Comparison of ENCODE assay signal across 19 cellular contexts in the genomic region with DNA sequence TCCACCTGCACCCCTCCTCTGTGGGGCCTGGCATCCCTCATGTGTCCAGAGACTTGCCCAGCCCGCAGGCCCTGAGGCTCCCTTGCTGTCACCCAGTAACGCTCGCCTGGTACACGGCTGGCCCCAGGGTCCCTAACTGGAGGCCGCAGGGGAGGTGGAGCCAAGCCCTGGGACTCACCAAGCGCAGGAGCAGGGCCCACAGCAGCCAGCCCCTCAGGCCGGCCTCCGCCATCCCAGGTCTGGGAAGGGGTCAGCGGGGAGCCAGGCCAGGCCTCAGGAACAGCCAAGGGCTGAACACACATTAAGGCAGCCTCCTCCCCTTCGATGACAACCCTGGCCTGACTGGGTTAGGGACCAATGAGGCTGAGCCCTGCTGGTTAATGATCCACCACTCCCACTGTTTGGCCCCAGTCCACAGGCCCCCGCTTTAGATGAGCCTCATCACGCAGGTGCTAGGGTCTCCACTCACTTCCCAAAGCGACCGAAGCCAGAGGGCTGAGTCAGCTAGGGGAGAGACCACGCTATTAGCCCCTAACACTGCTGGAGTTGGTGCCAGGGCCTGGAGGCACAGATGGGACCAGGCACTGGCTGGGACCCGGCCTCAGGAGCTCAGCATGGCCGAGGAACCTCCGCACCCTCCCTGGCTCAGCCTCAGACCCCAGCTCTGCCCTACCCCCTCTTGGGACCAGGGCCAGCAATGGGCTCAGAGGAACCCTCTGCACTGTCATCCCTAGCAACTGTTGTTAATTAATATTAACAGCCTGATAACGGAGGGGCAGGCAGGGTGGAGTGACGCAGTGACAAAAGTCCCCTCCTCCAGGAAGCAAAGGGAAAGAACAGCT. TPM values are rescaled to one million over a fixed set of nuclear protein-coding genes. Genes with fewer than 3 reads are reported as not detected.
DNase-seq lines count a peak whose midpoint lies in the region; ATAC-seq and TF ChIP-seq lines count a peak whose summit lies in the region.
"Had no signal": no experiment of that assay in that cellular context is flagged by ENCODE, and none has a peak within 500 bp of the region (broad histone marks: within the 10 kb centered on the region; RNA-seq: fewer than 3 reads in every experiment).

A gene with protein sequence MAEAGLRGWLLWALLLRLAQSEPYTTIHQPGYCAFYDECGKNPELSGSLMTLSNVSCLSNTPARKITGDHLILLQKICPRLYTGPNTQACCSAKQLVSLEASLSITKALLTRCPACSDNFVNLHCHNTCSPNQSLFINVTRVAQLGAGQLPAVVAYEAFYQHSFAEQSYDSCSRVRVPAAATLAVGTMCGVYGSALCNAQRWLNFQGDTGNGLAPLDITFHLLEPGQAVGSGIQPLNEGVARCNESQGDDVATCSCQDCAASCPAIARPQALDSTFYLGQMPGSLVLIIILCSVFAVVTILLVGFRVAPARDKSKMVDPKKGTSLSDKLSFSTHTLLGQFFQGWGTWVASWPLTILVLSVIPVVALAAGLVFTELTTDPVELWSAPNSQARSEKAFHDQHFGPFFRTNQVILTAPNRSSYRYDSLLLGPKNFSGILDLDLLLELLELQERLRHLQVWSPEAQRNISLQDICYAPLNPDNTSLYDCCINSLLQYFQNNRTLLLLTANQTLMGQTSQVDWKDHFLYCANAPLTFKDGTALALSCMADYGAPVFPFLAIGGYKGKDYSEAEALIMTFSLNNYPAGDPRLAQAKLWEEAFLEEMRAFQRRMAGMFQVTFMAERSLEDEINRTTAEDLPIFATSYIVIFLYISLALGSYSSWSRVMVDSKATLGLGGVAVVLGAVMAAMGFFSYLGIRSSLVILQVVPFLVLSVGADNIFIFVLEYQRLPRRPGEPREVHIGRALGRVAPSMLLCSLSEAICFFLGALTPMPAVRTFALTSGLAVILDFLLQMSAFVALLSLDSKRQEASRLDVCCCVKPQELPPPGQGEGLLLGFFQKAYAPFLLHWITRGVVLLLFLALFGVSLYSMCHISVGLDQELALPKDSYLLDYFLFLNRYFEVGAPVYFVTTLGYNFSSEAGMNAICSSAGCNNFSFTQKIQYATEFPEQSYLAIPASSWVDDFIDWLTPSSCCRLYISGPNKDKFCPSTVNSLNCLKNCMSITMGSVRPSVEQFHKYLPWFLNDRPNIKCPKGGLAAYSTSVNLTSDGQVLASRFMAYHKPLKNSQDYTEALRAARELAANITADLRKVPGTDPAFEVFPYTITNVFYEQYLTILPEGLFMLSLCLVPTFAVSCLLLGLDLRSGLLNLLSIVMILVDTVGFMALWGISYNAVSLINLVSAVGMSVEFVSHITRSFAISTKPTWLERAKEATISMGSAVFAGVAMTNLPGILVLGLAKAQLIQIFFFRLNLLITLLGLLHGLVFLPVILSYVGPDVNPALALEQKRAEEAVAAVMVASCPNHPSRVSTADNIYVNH (N-terminal part only) (minus strand): TSS at position 303 of the 842 bp plus-strand sequence. CDS start 71 bp downstream, at position 232.

- no peak within 1 kb of the TSS for H3K4me3 ChIP-seq in PC-9
- H3K4me3 ChIP-seq in trophoblast cell (ENCODE audit: low read depth, low read length), result no peak within 1 kb of the TSS
- H3K4me3 ChIP-seq: coronary artery, MG63, thyroid gland had no signal

- no peak within 1 kb of the TSS for H4K8ac ChIP-seq in trophoblast cell (ENCODE audit: low read depth, low read length)

- peak within 1 kb of the TSS; percentile 34 for H2BK12ac ChIP-seq in trophoblast cell (ENCODE audit: low read length)

- DNase-seq in GM13976 (ENCODE audit: low spot score) (peak; percentile 29), PC-9 (no peak), islet precursor cell (peak; percentile 55), trophoblast cell (no peak), activated gamma-delta T cell (lab: John Stamatoyannopoulos, UW) (no peak), NCI-H82 (lab: John Stamatoyannopoulos, UW) (no peak)
- no peak for DNase-seq in activated naive CD8-positive, alpha-beta T cell treated with anti-CD3 and anti-CD28 coated beads, Interleukin-2, amount 50 U/mL, for 24 hours
- DNase-seq: activated naive CD4-positive, alpha-beta T cell treated with Interleukin-2 at 50 U/mL for 16 hours; C1 segment of cervical spinal cord; DMS79 treated with DMSO at 0.1 percent for 48 hours; GOT3; MG63; NCI-H1694 treated with DMSO at 0.1 percent for 48 hours; nucleus accumbens; Right ventricle myocardium superior; thyroid gland had no signal

- H3K27ac ChIP-seq in PC-9 (no peak within 1 kb of the TSS), trophoblast cell (ENCODE audit: low read depth, low read length) (no peak within 1 kb of the TSS)
- H3K27ac ChIP-seq: coronary artery, thyroid gland had no signal

- H3K14ac ChIP-seq in trophoblast cell (ENCODE audit: low read length), result peak within 1 kb of the TSS; percentile 20

- no peaks in the 10 kb centered on the region for H4K20me1 ChIP-seq in PC-9 (ENCODE audit: insufficient read depth)

- H3K4me2 ChIP-seq in PC-9, result peak within 1 kb of the TSS; percentile 81
- H3K4me2 ChIP-seq in trophoblast cell (ENCODE audit: low read length), result no peak within 1 kb of the TSS

- no peaks in the 10 kb centered on the region for H3K9me3 ChIP-seq in PC-9 (ENCODE audit: insufficient read depth, low read depth)
- peaks cover 2% of the 10 kb centered on the region for H3K9me3 ChIP-seq in trophoblast cell (ENCODE audit: insufficient read depth, low read depth, low read length)
- H3K9me3 ChIP-seq: MG63, thyroid gland had no signal

- no peak within 1 kb of the TSS for H3K4me3 Mint-ChIP-seq in activated naive CD8-positive, alpha-beta T cell treated with anti-CD3 and anti-CD28 coated beads, Interleukin-2, amount 50 U/mL, for 24 hours
- H3K4me3 Mint-ChIP-seq: T-helper 1 cell treated with Interleukin-12 subunit alpha and Interleukin-12 subunit beta and Interleukin-4 antibody, amounts not matched to agents 30 μg/mL and 1 μg/mL, for 36 hours had no signal

- H3K36me3 ChIP-seq in PC-9 (ENCODE audit: low read depth) (no peaks in the 10 kb centered on the region), trophoblast cell (ENCODE audit: control insufficient read depth in 1 of 2, insufficient read depth in 2 of 2, low read length in 2 of 2) (no peaks in the 10 kb centered on the region)
- H3K36me3 ChIP-seq: MG63, thyroid gland had no signal

- peak within 1 kb of the TSS; percentile 30 for H4K91ac ChIP-seq in trophoblast cell (ENCODE audit: low read depth, low read length)

- H3K27me3 ChIP-seq in PC-9 (ENCODE audit: insufficient read depth, low read depth), result no peaks in the 10 kb centered on the region
- no peaks in the 10 kb centered on the region for H3K27me3 ChIP-seq in trophoblast cell (ENCODE audit: insufficient read depth, low read length)
- H3K27me3 ChIP-seq: MG63, thyroid gland had no signal

- peaks cover 6% of the 10 kb centered on the region for H3K79me1 ChIP-seq in trophoblast cell (ENCODE audit: low read length)

- H3F3A ChIP-seq in PC-9 (ENCODE audit: insufficient read depth, low read depth), result peaks cover 33% of the 10 kb centered on the region

- H3K4ac ChIP-seq in trophoblast cell (ENCODE audit: low read depth, low read length), result no peak within 1 kb of the TSS

- intact Hi-C loops in PC-9 (cut with micrococcal nuclease; ENCODE audit: unreplicated experiment), result no loop called here

- no peak within 1 kb of the TSS for H2AFZ ChIP-seq in PC-9
- no peak within 1 kb of the TSS for H2AFZ ChIP-seq in trophoblast cell (ENCODE audit: insufficient read depth, low read length, poor library complexity)

- H3K23ac ChIP-seq in trophoblast cell (ENCODE audit: low read length), result no peak within 1 kb of the TSS

- H2BK5ac ChIP-seq in trophoblast cell (ENCODE audit: low read depth, low read length, poor library complexity), result no peak within 1 kb of the TSS

- H3K18ac ChIP-seq in trophoblast cell (ENCODE audit: low read length), result no peak within 1 kb of the TSS

- no peak for ATAC-seq in activated naive CD8-positive, alpha-beta T cell treated with anti-CD3 and anti-CD28 coated beads, Interleukin-2, amount 50 U/mL, for 24 hours

- in situ Hi-C loops in GM13976 (cut with MboI; ENCODE audit: low sequenced_read_pairs, unreplicated experiment), result no loop called here

- H3K4me1 ChIP-seq in PC-9 (replicated peaks; ENCODE audit: insufficient read depth), result peaks cover 47% of the 10 kb centered on the region
- H3K4me1 ChIP-seq in trophoblast cell (ENCODE audit: control insufficient read depth in 1 of 2, insufficient read depth in 2 of 2, low read length in 2 of 2), result peaks cover 15 to 26% of the 10 kb centered on the region in 2 experiments
- H3K4me1 ChIP-seq: thyroid gland had no signal

- CTCF ChIA-PET in PC-9 (lab: Charles Lee), result no interaction called here

- TF ChIP-seq CTCF in GM13976 (IDR thresholded peaks at IDR 0.05; ENCODE audit: borderline replicate concordance, control extremely low read depth, extremely low read depth, insufficient read depth, missing control alignments) (no peak), PC-9 (conservative IDR thresholded peaks at IDR 0.05) (no peak)

- POLR2A ChIA-PET in PC-9 (lab: Charles Lee; ENCODE audit: unreplicated experiment), result no interaction called here

- no peak within 1 kb of the TSS for H3K9ac ChIP-seq in trophoblast cell (ENCODE audit: low read length)

- no CpG with 5 or more reads among the region's 20 CpGs for WGBS in trophoblast cell (ENCODE audit: extremely low coverage, insufficient coverage, insufficient read length)

- no peak within 1 kb of the TSS for H4K12ac ChIP-seq in trophoblast cell (ENCODE audit: low read depth, low read length)

- H3K79me2 ChIP-seq in PC-9 (ENCODE audit: low read depth) (no peaks in the 10 kb centered on the region), trophoblast cell (ENCODE audit: control insufficient read depth, insufficient read depth, low read length, poor library complexity) (no peaks in the 10 kb centered on the region)

- H3K36me3 Mint-ChIP-seq in activated naive CD8-positive, alpha-beta T cell treated with anti-CD3 and anti-CD28 coated beads, Interleukin-2, amount 50 U/mL, for 24 hours (ENCODE audit: low read depth), result no peaks in the 10 kb centered on the region

- peak within 1 kb of the TSS; percentile 12 for H2AK5ac ChIP-seq in trophoblast cell (ENCODE audit: low read length)

- H3K4me1 Mint-ChIP-seq in activated naive CD8-positive, alpha-beta T cell treated with anti-CD3 and anti-CD28 coated beads, Interleukin-2, amount 50 U/mL, for 24 hours, result no peaks in the 10 kb centered on the region

- no TSS peak for BruUV-seq in PC-9 (replicated peaks; lab: Mats Ljungman, UMichigan)

- peaks cover 3% of the 10 kb centered on the region for H3K27me3 Mint-ChIP-seq in activated naive CD8-positive, alpha-beta T cell treated with anti-CD3 and anti-CD28 coated beads, Interleukin-2, amount 50 U/mL, for 24 hours

- H2BK120ac ChIP-seq in trophoblast cell (ENCODE audit: insufficient read depth, low read length, poor library complexity), result peak within 1 kb of the TSS; percentile 15

- no peaks in the 10 kb centered on the region for H3K9me2 ChIP-seq in PC-9 (ENCODE audit: insufficient read depth)

- no peak within 1 kb of the TSS for H3K27ac Mint-ChIP-seq in activated naive CD8-positive, alpha-beta T cell treated with anti-CD3 and anti-CD28 coated beads, Interleukin-2, amount 50 U/mL, for 24 hours
- H3K27ac Mint-ChIP-seq: T-helper 1 cell treated with Interleukin-12 subunit alpha and Interleukin-12 subunit beta and Interleukin-4 antibody, amounts not matched to agents 30 μg/mL and 1 μg/mL, for 36 hours had no signal

- H3K9me3 Mint-ChIP-seq in activated naive CD8-positive, alpha-beta T cell treated with anti-CD3 and anti-CD28 coated beads, Interleukin-2, amount 50 U/mL, for 24 hours, result no peaks in the 10 kb centered on the region
- H3K9me3 Mint-ChIP-seq: T-helper 1 cell treated with Interleukin-12 subunit alpha and Interleukin-12 subunit beta and Interleukin-4 antibody, amounts not matched to agents 30 μg/mL and 1 μg/mL, for 36 hours had no signal

RNA-seq across cellular contexts. Expression of the gene that starts here (rescaled TPM):
- 0.28 and 0.30 TPM in 2 replicates for total RNA-seq in PC-9 (2021)
- polyA plus RNA-seq in trophoblast cell (2013), result 0.19 and 0.26 TPM in 2 replicates
- total RNA-seq: HT1080, thyroid gland had no signal

Comparison
In these comparisons a context has a peak if more than half of its experiments do, and no peak if none do; other contexts are left out.
1. DNase-seq: peak in GM13976 (single experiment) and islet precursor cell (single experiment); none in PC-9 (0 of 2), trophoblast cell (0 of 2), activated gamma-delta T cell (single experiment), activated naive CD8-positive, alpha-beta T cell treated with anti-CD3 and anti-CD28 coated beads, Interleukin-2, amount 50 U/mL, for 24 hours (single experiment) and NCI-H82 (single experiment).